Comparison of ENCODE assay signal across 17 cellular contexts in the genomic region with DNA sequence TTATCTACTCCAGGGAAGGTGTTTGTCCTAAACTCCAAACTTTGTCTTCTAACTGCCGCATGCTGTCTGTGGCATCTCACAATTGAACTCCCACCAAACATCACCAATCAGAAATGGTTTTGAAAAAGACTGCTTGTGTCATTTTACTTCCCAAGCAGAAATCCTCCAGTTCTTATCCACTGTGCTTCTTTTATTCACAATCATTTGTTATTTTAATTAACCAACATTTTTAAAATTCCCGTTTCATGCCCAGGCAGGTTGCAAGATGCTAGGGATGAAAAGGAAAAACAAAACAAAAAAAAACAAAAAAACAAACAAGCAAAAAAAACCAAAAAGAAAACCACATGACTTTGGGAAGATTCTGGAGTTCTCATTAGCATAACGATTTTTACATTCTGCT.
"Had no signal": no experiment of that assay in that cellular context is flagged by ENCODE, and none has a peak within 500 bp of the region (broad histone marks: within the 10 kb centered on the region; RNA-seq: fewer than 3 reads in every experiment).

No MANE protein-coding gene starts in this region.

- H3K4me3 Mint-ChIP-seq: activated naive CD4-positive, alpha-beta T cell treated with anti-CD3 and anti-CD28 coated beads, Interleukin-2, amount 50 U/mL, for 24 hours; mesothelial cell of epicardium; naive thymus-derived CD8-positive, alpha-beta T cell; neural progenitor cell; stimulated activated naive B cell treated with anti-CD40 and anti-IgM and Interleukin-4, amounts not matched to agents 10 μg/mL and 1 μg/mL and 100 μg/mL, for 72 hours had no signal

- DNase-seq: activated gamma-delta T cell treated with Interleukin-2 at 50 U/mL for 16 hours; activated T-cell treated with anti-CD3 and anti-CD28 coated beads, Interleukin-2, amount 50 U/mL, for 1 hour; anterior cingulate cortex; body of pancreas; heart left ventricle; kidney; naive thymus-derived CD8-positive, alpha-beta T cell; posterior cingulate gyrus; retina; stimulated activated CD4-positive, alpha-beta T cell treated with anti-CD3 and anti-CD28 coated beads, Interleukin-2, amount 100 ng/mL, for 48 hours; stimulated activated CD8-positive, alpha-beta memory T cell treated with anti-CD3 and anti-CD28 coated beads, Interleukin-4, amount 100 ng/mL, for 48 hours; stimulated activated naive B cell treated with anti-CD40 and anti-IgM and Interleukin-4, amounts not matched to agents 10 μg/mL and 1 μg/mL and 100 μg/mL, for 72 hours had no signal

- H3K9me3 ChIP-seq: body of pancreas, heart left ventricle, thoracic aorta had no signal

- H3K4me3 ChIP-seq: body of pancreas, heart left ventricle, neural progenitor cell, thoracic aorta had no signal

- H3K27me3 ChIP-seq: body of pancreas, neural progenitor cell had no signal

- H3K36me3 Mint-ChIP-seq: activated naive CD4-positive, alpha-beta T cell treated with anti-CD3 and anti-CD28 coated beads, Interleukin-2, amount 50 U/mL, for 24 hours; mesothelial cell of epicardium; naive thymus-derived CD8-positive, alpha-beta T cell; neural progenitor cell; stimulated activated naive B cell treated with anti-CD40 and anti-IgM and Interleukin-4, amounts not matched to agents 10 μg/mL and 1 μg/mL and 100 μg/mL, for 72 hours had no signal

- H3K27ac Mint-ChIP-seq: activated naive CD4-positive, alpha-beta T cell treated with anti-CD3 and anti-CD28 coated beads, Interleukin-2, amount 50 U/mL, for 24 hours; mesothelial cell of epicardium; naive thymus-derived CD8-positive, alpha-beta T cell; neural progenitor cell; stimulated activated naive B cell treated with anti-CD40 and anti-IgM and Interleukin-4, amounts not matched to agents 10 μg/mL and 1 μg/mL and 100 μg/mL, for 72 hours had no signal

- H3K4me1 ChIP-seq: heart left ventricle, neural progenitor cell had no signal

- ATAC-seq: body of pancreas; heart left ventricle; naive thymus-derived CD8-positive, alpha-beta T cell; stimulated activated naive B cell treated with anti-CD40 and anti-IgM and Interleukin-4, amounts not matched to agents 10 μg/mL and 1 μg/mL and 100 μg/mL, for 72 hours had no signal

- H3K9ac ChIP-seq: neural progenitor cell had no signal

- H3K36me3 ChIP-seq: heart left ventricle, neural progenitor cell, thoracic aorta had no signal

- H3K27ac ChIP-seq: heart left ventricle, neural progenitor cell, thoracic aorta had no signal

- H3K9me3 Mint-ChIP-seq: activated naive CD4-positive, alpha-beta T cell treated with anti-CD3 and anti-CD28 coated beads, Interleukin-2, amount 50 U/mL, for 24 hours; neural progenitor cell had no signal

- FAIRE-seq: kidney, TTC549 had no signal

- H3K4me1 Mint-ChIP-seq: activated naive CD4-positive, alpha-beta T cell treated with anti-CD3 and anti-CD28 coated beads, Interleukin-2, amount 50 U/mL, for 24 hours; naive thymus-derived CD8-positive, alpha-beta T cell; neural progenitor cell; stimulated activated naive B cell treated with anti-CD40 and anti-IgM and Interleukin-4, amounts not matched to agents 10 μg/mL and 1 μg/mL and 100 μg/mL, for 72 hours had no signal
